17 cellular contexts compared by ENCODE assay signal in genomic region chr6:125529061-125529460, GRCh38.
"Had no signal": no experiment of that assay in that cellular context is flagged by ENCODE, and none has a peak within 500 bp of the region (broad histone marks: within the 10 kb centered on the region; RNA-seq: fewer than 3 reads in every experiment).

No MANE protein-coding gene starts in this region.

- H3K27me3 ChIP-seq: sigmoid colon, uterus had no signal

- H3K9me3 Mint-ChIP-seq: activated naive CD4-positive, alpha-beta T cell treated with anti-CD3 and anti-CD28 coated beads, Interleukin-2, amount 10 ng/mL, durations not matched to agents 7 days and 5 days; activated T-helper 2 cell treated with anti-CD3 and anti-CD28 coated beads, Interferon-gamma antibody, Interleukin-2, Interleukin-4, amounts not matched to agents 10 μg/mL and 5 μg/mL and 100 μg/mL, durations not matched to agents 14 hours and 24 hours and 36 hours had no signal

- H3K4me3 ChIP-seq: hepatocyte, psoas muscle, sigmoid colon, thoracic aorta, uterus had no signal

- H3K36me3 ChIP-seq: neutrophil, sigmoid colon, thoracic aorta, uterus had no signal

- H3K36me3 Mint-ChIP-seq: activated naive CD4-positive, alpha-beta T cell treated with anti-CD3 and anti-CD28 coated beads, Interleukin-2, amount 10 ng/mL, durations not matched to agents 7 days and 5 days had no signal

- H3K4me3 Mint-ChIP-seq: activated naive CD4-positive, alpha-beta T cell treated with anti-CD3 and anti-CD28 coated beads, Interleukin-2, amount 10 ng/mL, durations not matched to agents 7 days and 5 days had no signal

- H3K4me1 ChIP-seq: psoas muscle, uterus had no signal

- DNase-seq: activated CD4-positive, alpha-beta T cell treated with anti-CD3 and anti-CD28 coated beads, Interleukin-2, amount 50 U/mL, for 1 hour; activated naive CD4-positive, alpha-beta T cell treated with anti-CD3 and anti-CD28 coated beads, Interleukin-2, amount 10 ng/mL, durations not matched to agents 7 days and 5 days; activated T-cell treated with anti-CD3 and anti-CD28 coated beads for 4 hours; central memory CD4-positive, alpha-beta T cell; cortex of kidney; effector memory CD4-positive, alpha-beta T cell; left colon; mammary epithelial cell; psoas muscle; sigmoid colon; stimulated activated CD4-positive, alpha-beta T cell treated with anti-CD3 and anti-CD28 coated beads, Interleukin-2, amount 100 ng/mL, for 48 hours; stimulated activated naive CD8-positive, alpha-beta T cell treated with anti-CD3 and anti-CD28 coated beads, Interleukin-15, Interleukin-2, amounts not matched to agents 100 U/mL and 50 U/mL, for 24 hours; uterus had no signal

- H3K27ac ChIP-seq: hepatocyte, neutrophil, psoas muscle, sigmoid colon, thoracic aorta, uterus had no signal

- H3K27ac Mint-ChIP-seq: activated naive CD4-positive, alpha-beta T cell treated with anti-CD3 and anti-CD28 coated beads, Interleukin-2, amount 10 ng/mL, durations not matched to agents 7 days and 5 days; activated T-helper 2 cell treated with anti-CD3 and anti-CD28 coated beads, Interferon-gamma antibody, Interleukin-2, Interleukin-4, amounts not matched to agents 10 μg/mL and 5 μg/mL and 100 μg/mL, durations not matched to agents 14 hours and 24 hours and 36 hours had no signal

- H3K9me3 ChIP-seq: neutrophil, psoas muscle, sigmoid colon, thoracic aorta, uterus had no signal
